Comparison of ENCODE assay signal across 1 cellular context in genomic region chr19:18781885-18782527, GRCh38.
TF ChIP-seq lines count a peak whose summit lies in the region.

No MANE protein-coding gene starts in this region.

TF ChIP-seq in K562, 482 proteins besides CTCF, POLR2A, EP300 and RAD21 (continued from another document):
- TF ChIP-seq DACH1 (IDR thresholded peaks at IDR 0.05; ENCODE audit: partially characterized antibody): no peak
